In the genomic region with DNA sequence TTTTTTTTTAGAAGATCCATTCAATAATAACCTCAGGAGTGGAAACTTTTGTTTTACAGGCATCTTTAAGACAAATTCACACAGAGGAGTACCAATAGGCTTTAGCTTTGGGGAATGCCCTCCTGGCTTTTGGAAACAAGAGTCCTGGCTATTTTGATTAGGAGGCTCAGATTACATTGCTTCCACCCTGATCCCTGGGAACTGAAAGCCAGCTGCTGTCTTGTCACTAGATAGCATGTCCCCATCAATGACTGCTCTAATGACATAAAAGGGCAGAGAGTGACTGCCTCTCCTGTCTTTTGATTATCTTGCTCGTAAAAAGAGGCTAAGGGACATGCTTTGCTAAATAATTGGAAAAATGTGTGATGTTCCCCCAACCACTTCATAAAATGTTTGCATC, we compare ENCODE assay signal across 23 cellular contexts.
"Had no signal": no experiment of that assay in that cellular context is flagged by ENCODE, and none has a peak within 500 bp of the region (broad histone marks: within the 10 kb centered on the region; RNA-seq: fewer than 3 reads in every experiment).

No MANE protein-coding gene starts in this region.

- H3K4me3 ChIP-seq: dorsolateral prefrontal cortex, gastrocnemius medialis, lung, skin epidermis, stomach, thoracic aorta, transverse colon had no signal

- DNase-seq: cortex of kidney; dorsolateral prefrontal cortex; effector CD8-positive, alpha-beta T cell; gastrocnemius medialis; glutamatergic neuron; immature natural killer cell; kidney; left cardiac atrium; left ventricle myocardium superior; mesenchymal stem cell; naive thymus-derived CD4-positive, alpha-beta T cell; nephron progenitor cell; posterior cingulate gyrus; stimulated activated CD4-positive, alpha-beta T cell treated with anti-CD3 and anti-CD28 coated beads, Interleukin-2, amount 100 ng/mL, for 24 hours; stimulated activated CD4-positive, alpha-beta T cell treated with anti-CD3 and anti-CD28 coated beads, Interleukin-4, amount 100 ng/mL, for 4 hours; stimulated activated naive CD4-positive, alpha-beta T cell; stomach; substantia nigra; transverse colon had no signal

- H3K27ac ChIP-seq: dorsolateral prefrontal cortex, gastrocnemius medialis, skin epidermis, stomach, thoracic aorta, transverse colon had no signal

- H3K27me3 ChIP-seq: gastrocnemius medialis, transverse colon had no signal

- H3K9me3 ChIP-seq: gastrocnemius medialis, stomach, thoracic aorta, transverse colon had no signal

- ATAC-seq: left cardiac atrium; left ventricle myocardium superior; naive thymus-derived CD4-positive, alpha-beta T cell; sciatic nerve had no signal

- H3K4me1 ChIP-seq: stomach, transverse colon had no signal

- H3K36me3 ChIP-seq: gastrocnemius medialis, stomach, thoracic aorta, transverse colon had no signal
